ENCODE assay signal across 2 cellular contexts in the genomic region with DNA sequence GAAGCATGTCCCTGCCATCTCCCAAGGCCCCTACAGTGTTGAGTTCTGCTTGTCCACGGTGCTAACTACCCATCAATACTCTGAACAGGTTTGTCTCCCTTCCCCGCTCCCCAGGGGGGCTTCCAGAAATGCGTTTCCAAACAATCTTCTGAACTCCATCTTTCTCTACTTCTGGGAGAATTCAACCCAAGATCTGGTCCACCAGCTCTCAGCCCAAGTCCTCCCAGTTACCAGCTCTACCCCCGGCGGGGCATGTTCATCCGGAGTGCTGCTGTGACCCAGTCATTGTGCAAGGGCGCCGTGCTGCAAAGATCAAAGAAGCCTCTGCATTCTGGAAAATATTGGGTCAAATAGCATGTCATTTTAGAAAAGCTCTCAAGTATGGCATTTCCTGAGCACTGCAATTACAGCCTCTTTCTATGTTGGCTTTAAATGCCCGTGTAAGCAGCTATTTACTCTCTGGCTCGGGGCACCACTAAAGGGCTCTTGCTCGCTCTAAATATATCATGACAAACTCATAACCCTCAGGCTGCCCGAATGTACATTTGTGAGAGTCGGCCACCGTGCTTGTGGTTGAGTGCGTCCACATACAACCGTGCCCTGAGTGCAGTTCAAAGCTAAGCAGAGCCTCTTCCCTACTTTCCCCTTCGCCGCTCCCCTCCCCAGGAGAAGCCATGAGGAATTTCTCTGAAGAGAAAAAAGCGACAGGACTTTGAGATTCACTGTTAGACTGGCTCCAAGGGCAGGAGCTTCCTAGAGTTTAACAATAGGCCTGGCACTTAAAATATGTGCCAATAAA.
TF ChIP-seq lines count a peak whose summit lies in the region.

No MANE protein-coding gene starts in this region.

TF ChIP-seq in GM23338, 12 proteins besides CTCF, POLR2A, EP300 and RAD21 (continues in another document):
- TF ChIP-seq, protein P1, sequence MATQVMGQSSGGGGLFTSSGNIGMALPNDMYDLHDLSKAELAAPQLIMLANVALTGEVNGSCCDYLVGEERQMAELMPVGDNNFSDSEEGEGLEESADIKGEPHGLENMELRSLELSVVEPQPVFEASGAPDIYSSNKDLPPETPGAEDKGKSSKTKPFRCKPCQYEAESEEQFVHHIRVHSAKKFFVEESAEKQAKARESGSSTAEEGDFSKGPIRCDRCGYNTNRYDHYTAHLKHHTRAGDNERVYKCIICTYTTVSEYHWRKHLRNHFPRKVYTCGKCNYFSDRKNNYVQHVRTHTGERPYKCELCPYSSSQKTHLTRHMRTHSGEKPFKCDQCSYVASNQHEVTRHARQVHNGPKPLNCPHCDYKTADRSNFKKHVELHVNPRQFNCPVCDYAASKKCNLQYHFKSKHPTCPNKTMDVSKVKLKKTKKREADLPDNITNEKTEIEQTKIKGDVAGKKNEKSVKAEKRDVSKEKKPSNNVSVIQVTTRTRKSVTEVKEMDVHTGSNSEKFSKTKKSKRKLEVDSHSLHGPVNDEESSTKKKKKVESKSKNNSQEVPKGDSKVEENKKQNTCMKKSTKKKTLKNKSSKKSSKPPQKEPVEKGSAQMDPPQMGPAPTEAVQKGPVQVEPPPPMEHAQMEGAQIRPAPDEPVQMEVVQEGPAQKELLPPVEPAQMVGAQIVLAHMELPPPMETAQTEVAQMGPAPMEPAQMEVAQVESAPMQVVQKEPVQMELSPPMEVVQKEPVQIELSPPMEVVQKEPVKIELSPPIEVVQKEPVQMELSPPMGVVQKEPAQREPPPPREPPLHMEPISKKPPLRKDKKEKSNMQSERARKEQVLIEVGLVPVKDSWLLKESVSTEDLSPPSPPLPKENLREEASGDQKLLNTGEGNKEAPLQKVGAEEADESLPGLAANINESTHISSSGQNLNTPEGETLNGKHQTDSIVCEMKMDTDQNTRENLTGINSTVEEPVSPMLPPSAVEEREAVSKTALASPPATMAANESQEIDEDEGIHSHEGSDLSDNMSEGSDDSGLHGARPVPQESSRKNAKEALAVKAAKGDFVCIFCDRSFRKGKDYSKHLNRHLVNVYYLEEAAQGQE (IDR thresholded peaks at IDR 0.05; ENCODE audit: unreplicated experiment): no peak
- no peak for TF ChIP-seq EZH2phosphoT487 (IDR thresholded peaks at IDR 0.05; ENCODE audit: unreplicated experiment)
- no peak for TF ChIP-seq CREB1 (CRISPR knock-in tag; IDR thresholded peaks at IDR 0.05; ENCODE audit: low read depth)
- no peak for TF ChIP-seq JUNB (IDR thresholded peaks at IDR 0.05; ENCODE audit: unreplicated experiment)
- no peak for TF ChIP-seq ZNF114 (CRISPR knock-in tag; IDR thresholded peaks at IDR 0.05)
- no peak for TF ChIP-seq ZNF331 (CRISPR knock-in tag; IDR thresholded peaks at IDR 0.05; ENCODE audit: low read depth)
- TF ChIP-seq NANOG (IDR thresholded peaks at IDR 0.05; ENCODE audit: borderline replicate concordance): no peak
- no peak for TF ChIP-seq EZH2 (IDR thresholded peaks at IDR 0.05; ENCODE audit: low read depth, unreplicated experiment)
- no peak for TF ChIP-seq STAT1 (IDR thresholded peaks at IDR 0.05; ENCODE audit: unreplicated experiment)
- TF ChIP-seq, protein P2, sequence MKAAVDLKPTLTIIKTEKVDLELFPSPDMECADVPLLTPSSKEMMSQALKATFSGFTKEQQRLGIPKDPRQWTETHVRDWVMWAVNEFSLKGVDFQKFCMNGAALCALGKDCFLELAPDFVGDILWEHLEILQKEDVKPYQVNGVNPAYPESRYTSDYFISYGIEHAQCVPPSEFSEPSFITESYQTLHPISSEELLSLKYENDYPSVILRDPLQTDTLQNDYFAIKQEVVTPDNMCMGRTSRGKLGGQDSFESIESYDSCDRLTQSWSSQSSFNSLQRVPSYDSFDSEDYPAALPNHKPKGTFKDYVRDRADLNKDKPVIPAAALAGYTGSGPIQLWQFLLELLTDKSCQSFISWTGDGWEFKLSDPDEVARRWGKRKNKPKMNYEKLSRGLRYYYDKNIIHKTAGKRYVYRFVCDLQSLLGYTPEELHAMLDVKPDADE (IDR thresholded peaks at IDR 0.05): no peak
- no peak for TF ChIP-seq POLR2AphosphoS5 (IDR thresholded peaks at IDR 0.05; ENCODE audit: low read depth)

TF ChIP-seq in WTC11, 78 proteins besides CTCF, POLR2A, EP300 and RAD21 (continued from another document):
- TF ChIP-seq, protein P3, sequence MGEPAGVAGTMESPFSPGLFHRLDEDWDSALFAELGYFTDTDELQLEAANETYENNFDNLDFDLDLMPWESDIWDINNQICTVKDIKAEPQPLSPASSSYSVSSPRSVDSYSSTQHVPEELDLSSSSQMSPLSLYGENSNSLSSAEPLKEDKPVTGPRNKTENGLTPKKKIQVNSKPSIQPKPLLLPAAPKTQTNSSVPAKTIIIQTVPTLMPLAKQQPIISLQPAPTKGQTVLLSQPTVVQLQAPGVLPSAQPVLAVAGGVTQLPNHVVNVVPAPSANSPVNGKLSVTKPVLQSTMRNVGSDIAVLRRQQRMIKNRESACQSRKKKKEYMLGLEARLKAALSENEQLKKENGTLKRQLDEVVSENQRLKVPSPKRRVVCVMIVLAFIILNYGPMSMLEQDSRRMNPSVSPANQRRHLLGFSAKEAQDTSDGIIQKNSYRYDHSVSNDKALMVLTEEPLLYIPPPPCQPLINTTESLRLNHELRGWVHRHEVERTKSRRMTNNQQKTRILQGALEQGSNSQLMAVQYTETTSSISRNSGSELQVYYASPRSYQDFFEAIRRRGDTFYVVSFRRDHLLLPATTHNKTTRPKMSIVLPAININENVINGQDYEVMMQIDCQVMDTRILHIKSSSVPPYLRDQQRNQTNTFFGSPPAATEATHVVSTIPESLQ (CRISPR knock-in tag; IDR thresholded peaks at IDR 0.05): no peak
- TF ChIP-seq, protein P4, sequence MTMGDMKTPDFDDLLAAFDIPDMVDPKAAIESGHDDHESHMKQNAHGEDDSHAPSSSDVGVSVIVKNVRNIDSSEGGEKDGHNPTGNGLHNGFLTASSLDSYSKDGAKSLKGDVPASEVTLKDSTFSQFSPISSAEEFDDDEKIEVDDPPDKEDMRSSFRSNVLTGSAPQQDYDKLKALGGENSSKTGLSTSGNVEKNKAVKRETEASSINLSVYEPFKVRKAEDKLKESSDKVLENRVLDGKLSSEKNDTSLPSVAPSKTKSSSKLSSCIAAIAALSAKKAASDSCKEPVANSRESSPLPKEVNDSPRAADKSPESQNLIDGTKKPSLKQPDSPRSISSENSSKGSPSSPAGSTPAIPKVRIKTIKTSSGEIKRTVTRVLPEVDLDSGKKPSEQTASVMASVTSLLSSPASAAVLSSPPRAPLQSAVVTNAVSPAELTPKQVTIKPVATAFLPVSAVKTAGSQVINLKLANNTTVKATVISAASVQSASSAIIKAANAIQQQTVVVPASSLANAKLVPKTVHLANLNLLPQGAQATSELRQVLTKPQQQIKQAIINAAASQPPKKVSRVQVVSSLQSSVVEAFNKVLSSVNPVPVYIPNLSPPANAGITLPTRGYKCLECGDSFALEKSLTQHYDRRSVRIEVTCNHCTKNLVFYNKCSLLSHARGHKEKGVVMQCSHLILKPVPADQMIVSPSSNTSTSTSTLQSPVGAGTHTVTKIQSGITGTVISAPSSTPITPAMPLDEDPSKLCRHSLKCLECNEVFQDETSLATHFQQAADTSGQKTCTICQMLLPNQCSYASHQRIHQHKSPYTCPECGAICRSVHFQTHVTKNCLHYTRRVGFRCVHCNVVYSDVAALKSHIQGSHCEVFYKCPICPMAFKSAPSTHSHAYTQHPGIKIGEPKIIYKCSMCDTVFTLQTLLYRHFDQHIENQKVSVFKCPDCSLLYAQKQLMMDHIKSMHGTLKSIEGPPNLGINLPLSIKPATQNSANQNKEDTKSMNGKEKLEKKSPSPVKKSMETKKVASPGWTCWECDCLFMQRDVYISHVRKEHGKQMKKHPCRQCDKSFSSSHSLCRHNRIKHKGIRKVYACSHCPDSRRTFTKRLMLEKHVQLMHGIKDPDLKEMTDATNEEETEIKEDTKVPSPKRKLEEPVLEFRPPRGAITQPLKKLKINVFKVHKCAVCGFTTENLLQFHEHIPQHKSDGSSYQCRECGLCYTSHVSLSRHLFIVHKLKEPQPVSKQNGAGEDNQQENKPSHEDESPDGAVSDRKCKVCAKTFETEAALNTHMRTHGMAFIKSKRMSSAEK (CRISPR knock-in tag; IDR thresholded peaks at IDR 0.05; ENCODE audit: borderline replicate concordance): no peak
TF ChIP-seq in WTC11: peak in this region for 1.
